Comparison of ENCODE assay signal across 1 cellular context in the genomic region with DNA sequence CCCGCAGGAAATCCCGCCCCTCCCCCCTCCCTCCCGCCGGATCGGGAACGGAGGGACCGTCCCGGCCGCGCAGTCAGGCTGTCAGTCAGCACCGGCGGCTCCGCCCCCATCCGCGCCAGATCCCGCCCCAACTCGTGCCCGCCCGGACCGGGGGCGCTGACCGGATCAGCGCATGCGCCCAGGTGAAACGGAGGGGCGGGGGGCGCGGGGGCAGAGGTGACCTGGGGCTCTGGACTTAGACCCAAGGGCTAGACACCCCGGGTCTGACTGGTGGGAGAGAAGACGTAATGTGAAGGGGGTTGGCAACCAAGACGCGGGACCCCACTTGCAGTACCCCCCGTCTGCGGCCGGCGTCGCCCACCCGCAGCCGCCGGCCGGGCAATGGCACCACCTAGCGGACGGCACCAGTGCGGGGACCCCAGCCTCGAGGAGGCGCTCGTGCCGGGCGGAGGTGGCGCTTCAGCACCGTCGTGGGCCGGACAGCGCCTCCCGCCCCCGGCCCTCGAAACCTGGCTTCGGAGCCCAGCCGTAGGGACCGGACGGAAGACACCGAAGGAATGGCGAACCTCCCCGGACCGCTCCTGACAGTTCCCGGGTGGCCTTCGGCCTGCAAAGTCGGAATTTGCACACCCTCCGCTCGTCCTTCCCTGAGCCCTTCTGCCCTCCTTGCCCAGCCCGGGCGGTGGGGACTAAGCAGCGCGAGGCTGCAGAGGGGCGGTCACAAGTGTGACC.
TF ChIP-seq lines count a peak whose summit lies in the region.

A gene with protein sequence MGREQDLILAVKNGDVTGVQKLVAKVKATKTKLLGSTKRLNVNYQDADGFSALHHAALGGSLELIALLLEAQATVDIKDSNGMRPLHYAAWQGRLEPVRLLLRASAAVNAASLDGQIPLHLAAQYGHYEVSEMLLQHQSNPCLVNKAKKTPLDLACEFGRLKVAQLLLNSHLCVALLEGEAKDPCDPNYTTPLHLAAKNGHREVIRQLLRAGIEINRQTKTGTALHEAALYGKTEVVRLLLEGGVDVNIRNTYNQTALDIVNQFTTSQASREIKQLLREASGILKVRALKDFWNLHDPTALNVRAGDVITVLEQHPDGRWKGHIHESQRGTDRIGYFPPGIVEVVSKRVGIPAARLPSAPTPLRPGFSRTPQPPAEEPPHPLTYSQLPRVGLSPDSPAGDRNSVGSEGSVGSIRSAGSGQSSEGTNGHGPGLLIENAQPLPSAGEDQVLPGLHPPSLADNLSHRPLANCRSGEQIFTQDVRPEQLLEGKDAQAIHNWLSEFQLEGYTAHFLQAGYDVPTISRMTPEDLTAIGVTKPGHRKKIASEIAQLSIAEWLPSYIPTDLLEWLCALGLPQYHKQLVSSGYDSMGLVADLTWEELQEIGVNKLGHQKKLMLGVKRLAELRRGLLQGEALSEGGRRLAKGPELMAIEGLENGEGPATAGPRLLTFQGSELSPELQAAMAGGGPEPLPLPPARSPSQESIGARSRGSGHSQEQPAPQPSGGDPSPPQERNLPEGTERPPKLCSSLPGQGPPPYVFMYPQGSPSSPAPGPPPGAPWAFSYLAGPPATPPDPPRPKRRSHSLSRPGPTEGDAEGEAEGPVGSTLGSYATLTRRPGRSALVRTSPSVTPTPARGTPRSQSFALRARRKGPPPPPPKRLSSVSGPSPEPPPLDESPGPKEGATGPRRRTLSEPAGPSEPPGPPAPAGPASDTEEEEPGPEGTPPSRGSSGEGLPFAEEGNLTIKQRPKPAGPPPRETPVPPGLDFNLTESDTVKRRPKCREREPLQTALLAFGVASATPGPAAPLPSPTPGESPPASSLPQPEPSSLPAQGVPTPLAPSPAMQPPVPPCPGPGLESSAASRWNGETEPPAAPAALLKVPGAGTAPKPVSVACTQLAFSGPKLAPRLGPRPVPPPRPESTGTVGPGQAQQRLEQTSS (N-terminal part only) (minus strand): TSS at position 15 of the 732 bp plus-strand sequence. CDS start 1,733 bp downstream, outside the sequence.

TF ChIP-seq in HepG2, 621 proteins besides CTCF, POLR2A, EP300 and RAD21 (continued from another document and continues in another):
- TF ChIP-seq, protein P1, sequence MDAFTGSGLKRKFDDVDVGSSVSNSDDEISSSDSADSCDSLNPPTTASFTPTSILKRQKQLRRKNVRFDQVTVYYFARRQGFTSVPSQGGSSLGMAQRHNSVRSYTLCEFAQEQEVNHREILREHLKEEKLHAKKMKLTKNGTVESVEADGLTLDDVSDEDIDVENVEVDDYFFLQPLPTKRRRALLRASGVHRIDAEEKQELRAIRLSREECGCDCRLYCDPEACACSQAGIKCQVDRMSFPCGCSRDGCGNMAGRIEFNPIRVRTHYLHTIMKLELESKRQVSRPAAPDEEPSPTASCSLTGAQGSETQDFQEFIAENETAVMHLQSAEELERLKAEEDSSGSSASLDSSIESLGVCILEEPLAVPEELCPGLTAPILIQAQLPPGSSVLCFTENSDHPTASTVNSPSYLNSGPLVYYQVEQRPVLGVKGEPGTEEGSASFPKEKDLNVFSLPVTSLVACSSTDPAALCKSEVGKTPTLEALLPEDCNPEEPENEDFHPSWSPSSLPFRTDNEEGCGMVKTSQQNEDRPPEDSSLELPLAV (CRISPR knock-in tag; conservative IDR thresholded peaks at IDR 0.05; ENCODE audit: low read depth), result no peak; the same call in 1 of the 2 replicates
- TF ChIP-seq ZSCAN12 (CRISPR knock-in tag; IDR thresholded peaks at IDR 0.05) (peak; percentile 95), ZNF207 (IDR thresholded peaks at IDR 0.05; ENCODE audit: borderline replicate concordance) (no peak), ZNF737 (CRISPR knock-in tag; IDR thresholded peaks at IDR 0.05; ENCODE audit: borderline replicate concordance) (peak; percentile 79; the same call in 1 of the 2 replicates), FOSL2 (CRISPR knock-in tag; IDR thresholded peaks at IDR 0.05) (peak; percentile 73), HOXA5 (CRISPR knock-in tag; IDR thresholded peaks at IDR 0.05) (peak; percentile 83), TBX2 (CRISPR knock-in tag; IDR thresholded peaks at IDR 0.05; ENCODE audit: borderline replicate concordance) (peak; percentile 95), ZNF510 (CRISPR knock-in tag; IDR thresholded peaks at IDR 0.05; ENCODE audit: low read depth) (peak; percentile 98), ZNF552 (CRISPR knock-in tag; IDR thresholded peaks at IDR 0.05; ENCODE audit: borderline replicate concordance) (peak; percentile 99), ZZZ3 (CRISPR knock-in tag; IDR thresholded peaks at IDR 0.05; ENCODE audit: borderline replicate concordance) (peak; percentile 73), ZNF282 (IDR thresholded peaks at IDR 0.05; ENCODE audit: partially characterized antibody) (no peak), ZNF619 (CRISPR knock-in tag; IDR thresholded peaks at IDR 0.05) (peak; percentile 90; the same call in 1 of the 2 replicates), ZNF7 (CRISPR knock-in tag; IDR thresholded peaks at IDR 0.05) (peak; percentile 59; the same call in 1 of the 2 replicates), ISL2 (CRISPR knock-in tag; IDR thresholded peaks at IDR 0.05) (peak; percentile 86), ZNF530 (CRISPR knock-in tag; IDR thresholded peaks at IDR 0.05; ENCODE audit: low read depth) (0 out of 2 replicates have a peak, but pooled peaks have one; percentile 81), POGZ (CRISPR knock-in tag; IDR thresholded peaks at IDR 0.05) (peak; percentile 45; the same call in 1 of the 2 replicates), ZNF383 (CRISPR knock-in tag; IDR thresholded peaks at IDR 0.05; ENCODE audit: borderline replicate concordance) (0 out of 2 replicates have a peak, but pooled peaks have one; percentile 61), RFX3 (CRISPR knock-in tag; IDR thresholded peaks at IDR 0.05) (no peak), HES4 (CRISPR knock-in tag; IDR thresholded peaks at IDR 0.05; ENCODE audit: borderline replicate concordance) (peak; percentile 98), ZMYM2 (CRISPR knock-in tag; IDR thresholded peaks at IDR 0.05) (0 out of 2 replicates have a peak, but pooled peaks have one; percentile 67), FIP1L1 (IDR thresholded peaks at IDR 0.05; ENCODE audit: borderline replicate concordance, insufficient read depth, low read depth, low read length) (no peak), ZBTB7A (CRISPR knock-in tag; IDR thresholded peaks at IDR 0.05) (peak; percentile 96), ZC3H4 (CRISPR knock-in tag; IDR thresholded peaks at IDR 0.05; ENCODE audit: borderline replicate concordance) (peak; percentile 61; the same call in 1 of the 2 replicates), TEAD2 (CRISPR knock-in tag; IDR thresholded peaks at IDR 0.05) (peak; percentile 92), ZNF775 (CRISPR knock-in tag; IDR thresholded peaks at IDR 0.05; ENCODE audit: borderline replicate concordance) (peak; percentile 80; the same call in 1 of the 2 replicates), ZNF260 (CRISPR knock-in tag; IDR thresholded peaks at IDR 0.05; ENCODE audit: borderline replicate concordance, low read depth) (0 out of 2 replicates have a peak, but pooled peaks have one; percentile 84), ZNF850 (CRISPR knock-in tag; conservative IDR thresholded peaks at IDR 0.05) (no peak), TCF7L2 (IDR thresholded peaks at IDR 0.05; ENCODE audit: low read depth, low read length) (no peak)
- TF ChIP-seq, protein P2, sequence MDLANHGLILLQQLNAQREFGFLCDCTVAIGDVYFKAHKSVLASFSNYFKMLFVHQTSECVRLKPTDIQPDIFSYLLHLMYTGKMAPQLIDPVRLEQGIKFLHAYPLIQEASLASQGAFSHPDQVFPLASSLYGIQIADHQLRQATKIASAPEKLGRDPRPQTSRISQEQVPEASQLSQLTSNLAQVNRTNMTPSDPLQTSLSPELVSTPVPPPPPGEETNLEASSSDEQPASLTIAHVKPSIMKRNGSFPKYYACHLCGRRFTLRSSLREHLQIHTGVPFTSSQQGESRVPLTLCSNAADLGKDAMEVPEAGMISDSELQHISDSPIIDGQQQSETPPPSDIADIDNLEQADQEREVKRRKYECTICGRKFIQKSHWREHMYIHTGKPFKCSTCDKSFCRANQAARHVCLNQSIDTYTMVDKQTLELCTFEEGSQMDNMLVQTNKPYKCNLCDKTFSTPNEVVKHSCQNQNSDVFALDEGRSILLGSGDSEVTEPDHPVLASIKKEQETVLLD (CRISPR knock-in tag; IDR thresholded peaks at IDR 0.05; ENCODE audit: low read depth), result peak; percentile 87
- TF ChIP-seq, protein P3, sequence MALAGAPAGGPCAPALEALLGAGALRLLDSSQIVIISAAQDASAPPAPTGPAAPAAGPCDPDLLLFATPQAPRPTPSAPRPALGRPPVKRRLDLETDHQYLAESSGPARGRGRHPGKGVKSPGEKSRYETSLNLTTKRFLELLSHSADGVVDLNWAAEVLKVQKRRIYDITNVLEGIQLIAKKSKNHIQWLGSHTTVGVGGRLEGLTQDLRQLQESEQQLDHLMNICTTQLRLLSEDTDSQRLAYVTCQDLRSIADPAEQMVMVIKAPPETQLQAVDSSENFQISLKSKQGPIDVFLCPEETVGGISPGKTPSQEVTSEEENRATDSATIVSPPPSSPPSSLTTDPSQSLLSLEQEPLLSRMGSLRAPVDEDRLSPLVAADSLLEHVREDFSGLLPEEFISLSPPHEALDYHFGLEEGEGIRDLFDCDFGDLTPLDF (CRISPR knock-in tag; IDR thresholded peaks at IDR 0.05), result no peak
- TF ChIP-seq, protein P4, sequence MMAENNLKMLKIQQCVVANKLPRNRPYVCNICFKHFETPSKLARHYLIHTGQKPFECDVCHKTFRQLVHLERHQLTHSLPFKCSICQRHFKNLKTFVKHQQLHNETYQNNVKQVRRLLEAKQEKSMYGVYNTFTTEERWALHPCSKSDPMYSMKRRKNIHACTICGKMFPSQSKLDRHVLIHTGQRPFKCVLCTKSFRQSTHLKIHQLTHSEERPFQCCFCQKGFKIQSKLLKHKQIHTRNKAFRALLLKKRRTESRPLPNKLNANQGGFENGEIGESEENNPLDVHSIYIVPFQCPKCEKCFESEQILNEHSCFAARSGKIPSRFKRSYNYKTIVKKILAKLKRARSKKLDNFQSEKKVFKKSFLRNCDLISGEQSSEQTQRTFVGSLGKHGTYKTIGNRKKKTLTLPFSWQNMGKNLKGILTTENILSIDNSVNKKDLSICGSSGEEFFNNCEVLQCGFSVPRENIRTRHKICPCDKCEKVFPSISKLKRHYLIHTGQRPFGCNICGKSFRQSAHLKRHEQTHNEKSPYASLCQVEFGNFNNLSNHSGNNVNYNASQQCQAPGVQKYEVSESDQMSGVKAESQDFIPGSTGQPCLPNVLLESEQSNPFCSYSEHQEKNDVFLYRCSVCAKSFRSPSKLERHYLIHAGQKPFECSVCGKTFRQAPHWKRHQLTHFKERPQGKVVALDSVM (CRISPR knock-in tag; IDR thresholded peaks at IDR 0.05), result peak; percentile 88
- TF ChIP-seq, protein P5, sequence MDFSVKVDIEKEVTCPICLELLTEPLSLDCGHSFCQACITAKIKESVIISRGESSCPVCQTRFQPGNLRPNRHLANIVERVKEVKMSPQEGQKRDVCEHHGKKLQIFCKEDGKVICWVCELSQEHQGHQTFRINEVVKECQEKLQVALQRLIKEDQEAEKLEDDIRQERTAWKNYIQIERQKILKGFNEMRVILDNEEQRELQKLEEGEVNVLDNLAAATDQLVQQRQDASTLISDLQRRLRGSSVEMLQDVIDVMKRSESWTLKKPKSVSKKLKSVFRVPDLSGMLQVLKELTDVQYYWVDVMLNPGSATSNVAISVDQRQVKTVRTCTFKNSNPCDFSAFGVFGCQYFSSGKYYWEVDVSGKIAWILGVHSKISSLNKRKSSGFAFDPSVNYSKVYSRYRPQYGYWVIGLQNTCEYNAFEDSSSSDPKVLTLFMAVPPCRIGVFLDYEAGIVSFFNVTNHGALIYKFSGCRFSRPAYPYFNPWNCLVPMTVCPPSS (IDR thresholded peaks at IDR 0.05), result no peak
- TF ChIP-seq, protein P6, sequence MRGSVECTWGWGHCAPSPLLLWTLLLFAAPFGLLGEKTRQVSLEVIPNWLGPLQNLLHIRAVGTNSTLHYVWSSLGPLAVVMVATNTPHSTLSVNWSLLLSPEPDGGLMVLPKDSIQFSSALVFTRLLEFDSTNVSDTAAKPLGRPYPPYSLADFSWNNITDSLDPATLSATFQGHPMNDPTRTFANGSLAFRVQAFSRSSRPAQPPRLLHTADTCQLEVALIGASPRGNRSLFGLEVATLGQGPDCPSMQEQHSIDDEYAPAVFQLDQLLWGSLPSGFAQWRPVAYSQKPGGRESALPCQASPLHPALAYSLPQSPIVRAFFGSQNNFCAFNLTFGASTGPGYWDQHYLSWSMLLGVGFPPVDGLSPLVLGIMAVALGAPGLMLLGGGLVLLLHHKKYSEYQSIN (CRISPR knock-in tag; IDR thresholded peaks at IDR 0.05; ENCODE audit: borderline replicate concordance), result no peak
- TF ChIP-seq, protein P7, sequence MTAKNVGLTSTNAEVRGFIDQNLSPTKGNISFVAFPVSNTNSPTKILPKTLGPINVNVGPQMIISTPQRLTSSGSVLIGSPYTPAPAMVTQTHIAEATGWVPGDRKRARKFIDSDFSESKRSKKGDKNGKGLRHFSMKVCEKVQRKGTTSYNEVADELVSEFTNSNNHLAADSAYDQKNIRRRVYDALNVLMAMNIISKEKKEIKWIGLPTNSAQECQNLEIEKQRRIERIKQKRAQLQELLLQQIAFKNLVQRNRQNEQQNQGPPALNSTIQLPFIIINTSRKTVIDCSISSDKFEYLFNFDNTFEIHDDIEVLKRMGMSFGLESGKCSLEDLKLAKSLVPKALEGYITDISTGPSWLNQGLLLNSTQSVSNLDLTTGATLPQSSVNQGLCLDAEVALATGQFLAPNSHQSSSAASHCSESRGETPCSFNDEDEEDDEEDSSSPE (CRISPR knock-in tag; IDR thresholded peaks at IDR 0.05), result peak; percentile 69
- TF ChIP-seq, protein P8, sequence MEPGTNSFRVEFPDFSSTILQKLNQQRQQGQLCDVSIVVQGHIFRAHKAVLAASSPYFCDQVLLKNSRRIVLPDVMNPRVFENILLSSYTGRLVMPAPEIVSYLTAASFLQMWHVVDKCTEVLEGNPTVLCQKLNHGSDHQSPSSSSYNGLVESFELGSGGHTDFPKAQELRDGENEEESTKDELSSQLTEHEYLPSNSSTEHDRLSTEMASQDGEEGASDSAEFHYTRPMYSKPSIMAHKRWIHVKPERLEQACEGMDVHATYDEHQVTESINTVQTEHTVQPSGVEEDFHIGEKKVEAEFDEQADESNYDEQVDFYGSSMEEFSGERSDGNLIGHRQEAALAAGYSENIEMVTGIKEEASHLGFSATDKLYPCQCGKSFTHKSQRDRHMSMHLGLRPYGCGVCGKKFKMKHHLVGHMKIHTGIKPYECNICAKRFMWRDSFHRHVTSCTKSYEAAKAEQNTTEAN (CRISPR knock-in tag; conservative IDR thresholded peaks at IDR 0.05), result peak; percentile 68; the same call in 1 of the 2 replicates
- TF ChIP-seq, protein P9, sequence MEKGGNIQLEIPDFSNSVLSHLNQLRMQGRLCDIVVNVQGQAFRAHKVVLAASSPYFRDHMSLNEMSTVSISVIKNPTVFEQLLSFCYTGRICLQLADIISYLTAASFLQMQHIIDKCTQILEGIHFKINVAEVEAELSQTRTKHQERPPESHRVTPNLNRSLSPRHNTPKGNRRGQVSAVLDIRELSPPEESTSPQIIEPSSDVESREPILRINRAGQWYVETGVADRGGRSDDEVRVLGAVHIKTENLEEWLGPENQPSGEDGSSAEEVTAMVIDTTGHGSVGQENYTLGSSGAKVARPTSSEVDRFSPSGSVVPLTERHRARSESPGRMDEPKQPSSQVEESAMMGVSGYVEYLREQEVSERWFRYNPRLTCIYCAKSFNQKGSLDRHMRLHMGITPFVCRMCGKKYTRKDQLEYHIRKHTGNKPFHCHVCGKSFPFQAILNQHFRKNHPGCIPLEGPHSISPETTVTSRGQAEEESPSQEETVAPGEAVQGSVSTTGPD (CRISPR knock-in tag; IDR thresholded peaks at IDR 0.05), result peak; percentile 81
